ENCODE assay signal across 29 cellular contexts in the genomic region with DNA sequence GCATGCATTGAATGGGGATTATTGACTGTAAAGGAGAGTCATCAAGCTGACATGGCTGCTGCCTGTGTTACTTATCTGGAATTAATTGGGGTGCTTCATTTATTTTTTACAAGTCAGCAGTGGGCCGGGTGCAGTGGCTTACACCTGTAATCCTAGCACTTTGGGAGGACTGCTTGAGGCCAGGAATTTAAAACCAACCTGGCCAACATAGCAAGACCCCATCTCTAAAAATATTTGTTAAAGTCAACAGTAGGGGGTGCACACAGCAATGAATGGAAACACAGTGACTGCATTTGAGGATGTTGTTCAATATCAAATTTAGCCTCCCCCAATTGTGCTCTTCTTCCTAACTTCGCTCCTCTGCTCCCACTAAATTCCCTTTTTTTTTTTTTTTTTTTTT.
"Had no signal": no experiment of that assay in that cellular context is flagged by ENCODE, and none has a peak within 500 bp of the region (broad histone marks: within the 10 kb centered on the region; RNA-seq: fewer than 3 reads in every experiment).

No MANE protein-coding gene starts in this region.

- ATAC-seq: naive thymus-derived CD8-positive, alpha-beta T cell; natural killer cell treated with Interleukin-12 subunit alpha and Interleukin-12 subunit beta and Interleukin-15 and Interleukin-18, amount 100 ng/mL, for 72 hours; psoas muscle; right cardiac atrium; right lobe of liver; stimulated activated effector memory CD8-positive, alpha-beta T cell treated with anti-CD3 and anti-CD28 coated beads, Interleukin-12 subunit alpha, Interleukin-12 subunit beta, amount 100 ng/mL, for 72 hours; stimulated activated naive B cell treated with anti-CD40 and anti-IgM and Interleukin-4, amounts not matched to agents 10 μg/mL and 1 μg/mL and 100 μg/mL, for 72 hours; upper lobe of right lung had no signal

- H3K4me1 Mint-ChIP-seq: neural crest cell had no signal

- H3K36me3 Mint-ChIP-seq: natural killer cell treated with Interleukin-12 subunit alpha and Interleukin-12 subunit beta and Interleukin-15 and Interleukin-18, amount 100 ng/mL, for 72 hours; stimulated activated effector memory CD8-positive, alpha-beta T cell treated with anti-CD3 and anti-CD28 coated beads, Interleukin-12 subunit alpha, Interleukin-12 subunit beta, amount 100 ng/mL, for 72 hours; type B pancreatic cell had no signal

- H3K27me3 Mint-ChIP-seq: naive thymus-derived CD8-positive, alpha-beta T cell; natural killer cell treated with Interleukin-12 subunit alpha and Interleukin-12 subunit beta and Interleukin-15 and Interleukin-18, amount 100 ng/mL, for 72 hours; progenitor cell of endocrine pancreas; stimulated activated naive B cell treated with anti-CD40 and anti-IgM and Interleukin-4, amounts not matched to agents 10 μg/mL and 1 μg/mL and 100 μg/mL, for 72 hours; stimulated activated naive CD8-positive, alpha-beta T cell treated with anti-CD3 and anti-CD28 coated beads, Interleukin-15, Interleukin-2, amounts not matched to agents 100 ng/mL and 50 ng/mL, for 24 hours; type B pancreatic cell had no signal

- DNase-seq: naive thymus-derived CD8-positive, alpha-beta T cell; nephron progenitor cell; nucleus accumbens; psoas muscle; small intestine; stimulated activated CD4-positive, alpha-beta T cell treated with anti-CD3 and anti-CD28 coated beads, Interleukin-15, amount 100 ng/mL, for 24 hours; stimulated activated CD4-positive, alpha-beta T cell treated with anti-CD3 and anti-CD28 coated beads, Interleukin-2, amount 100 ng/mL, for 24 hours; stimulated activated CD4-positive, alpha-beta T cell treated with anti-CD3 and anti-CD28 coated beads, Interleukin-2, amount 100 ng/mL, for 48 hours; stimulated activated CD4-positive, alpha-beta T cell treated with anti-CD3 and anti-CD28 coated beads, Interleukin-4, amount 100 ng/mL, for 24 hours; stimulated activated naive B cell treated with anti-CD40 and anti-IgM and Interleukin-4, amounts not matched to agents 10 μg/mL and 1 μg/mL and 100 μg/mL, for 72 hours; stimulated activated naive CD4-positive, alpha-beta T cell treated with Interleukin-2 at 50 U/mL for 16 hours; substantia nigra; testis; tibial artery; transverse colon; upper lobe of right lung; uterus had no signal

- H3K4me3 Mint-ChIP-seq: naive thymus-derived CD8-positive, alpha-beta T cell; natural killer cell treated with Interleukin-12 subunit alpha and Interleukin-12 subunit beta and Interleukin-15 and Interleukin-18, amount 100 ng/mL, for 72 hours; nephron progenitor cell; neural crest cell; stimulated activated effector memory CD8-positive, alpha-beta T cell treated with anti-CD3 and anti-CD28 coated beads, Interleukin-12 subunit alpha, Interleukin-12 subunit beta, amount 100 ng/mL, for 72 hours; stimulated activated naive B cell treated with anti-CD40 and anti-IgM and Interleukin-4, amounts not matched to agents 10 μg/mL and 1 μg/mL and 100 μg/mL, for 72 hours; stimulated activated naive CD8-positive, alpha-beta T cell treated with anti-CD3 and anti-CD28 coated beads, Interleukin-15, Interleukin-2, amounts not matched to agents 100 ng/mL and 50 ng/mL, for 24 hours; type B pancreatic cell had no signal

- H3K4me1 ChIP-seq: parathyroid adenoma, right lobe of liver, sigmoid colon, suprapubic skin, tibial artery, transverse colon, upper lobe of right lung, uterus had no signal

- H3K9me3 ChIP-seq: neutrophil, psoas muscle, right lobe of liver, sigmoid colon, suprapubic skin, testis, tibial artery, transverse colon, upper lobe of right lung, uterus had no signal

- H2AFZ ChIP-seq: parathyroid adenoma had no signal

- H3K9ac ChIP-seq: parathyroid adenoma had no signal

- H3K79me2 ChIP-seq: parathyroid adenoma had no signal

- H3K4me3 ChIP-seq: psoas muscle, right lobe of liver, sigmoid colon, suprapubic skin, testis, tibial artery, transverse colon, upper lobe of right lung, uterus had no signal

- H3K27me3 ChIP-seq: neutrophil, right lobe of liver, sigmoid colon, suprapubic skin, testis, tibial artery, transverse colon, upper lobe of right lung, uterus had no signal

- H3K27ac ChIP-seq: neutrophil, parathyroid adenoma, psoas muscle, right lobe of liver, sigmoid colon, suprapubic skin, testis, tibial artery, transverse colon, upper lobe of right lung, uterus had no signal

- H3K27ac Mint-ChIP-seq: naive thymus-derived CD8-positive, alpha-beta T cell; natural killer cell treated with Interleukin-12 subunit alpha and Interleukin-12 subunit beta and Interleukin-15 and Interleukin-18, amount 100 ng/mL, for 72 hours; progenitor cell of endocrine pancreas; stimulated activated effector memory CD8-positive, alpha-beta T cell treated with anti-CD3 and anti-CD28 coated beads, Interleukin-12 subunit alpha, Interleukin-12 subunit beta, amount 100 ng/mL, for 72 hours; stimulated activated naive B cell treated with anti-CD40 and anti-IgM and Interleukin-4, amounts not matched to agents 10 μg/mL and 1 μg/mL and 100 μg/mL, for 72 hours; stimulated activated naive CD8-positive, alpha-beta T cell treated with anti-CD3 and anti-CD28 coated beads, Interleukin-15, Interleukin-2, amounts not matched to agents 100 ng/mL and 50 ng/mL, for 24 hours; type B pancreatic cell had no signal

- FAIRE-seq: small intestine had no signal

- H3K9me3 Mint-ChIP-seq: naive thymus-derived CD8-positive, alpha-beta T cell; natural killer cell treated with Interleukin-12 subunit alpha and Interleukin-12 subunit beta and Interleukin-15 and Interleukin-18, amount 100 ng/mL, for 72 hours; nephron progenitor cell; neural crest cell; stimulated activated effector memory CD8-positive, alpha-beta T cell treated with anti-CD3 and anti-CD28 coated beads, Interleukin-12 subunit alpha, Interleukin-12 subunit beta, amount 100 ng/mL, for 72 hours; stimulated activated naive B cell treated with anti-CD40 and anti-IgM and Interleukin-4, amounts not matched to agents 10 μg/mL and 1 μg/mL and 100 μg/mL, for 72 hours; stimulated activated naive CD8-positive, alpha-beta T cell treated with anti-CD3 and anti-CD28 coated beads, Interleukin-15, Interleukin-2, amounts not matched to agents 100 ng/mL and 50 ng/mL, for 24 hours; type B pancreatic cell had no signal

- H3K36me3 ChIP-seq: transverse colon, uterus had no signal
